In genomic region chr21:42862774-42863503, GRCh38 we compare ENCODE assay signal across 1 cellular context.
A peak's percentile ranks its signal among the peaks of the same experiment; 100 is the strongest.
TF ChIP-seq lines count a peak whose summit lies in the region.

No MANE protein-coding gene starts in this region.

TF ChIP-seq in K562, 482 proteins besides CTCF, POLR2A, EP300 and RAD21:
- no peak for TF ChIP-seq SFPQ (IDR thresholded peaks at IDR 0.05; ENCODE audit: low read depth, low read length)
- TF ChIP-seq ZNF695 (CRISPR knock-in tag; IDR thresholded peaks at IDR 0.05), result no peak
- TF ChIP-seq RBFOX2 (IDR thresholded peaks at IDR 0.05; ENCODE audit: low read depth, low read length), result 0 out of 2 replicates have a peak, but pooled peaks have one; percentile 7
- TF ChIP-seq CHD1 (IDR thresholded peaks at IDR 0.05; ENCODE audit: low read length), result no peak
- TF ChIP-seq ARNT (IDR thresholded peaks at IDR 0.05), result no peak
- TF ChIP-seq SUPT5H (IDR thresholded peaks at IDR 0.05), result 0 out of 2 replicates have a peak, but pooled peaks have one; percentile 20
- TF ChIP-seq HMBOX1 (IDR thresholded peaks at IDR 0.05), result no peak
